In the genomic region with DNA sequence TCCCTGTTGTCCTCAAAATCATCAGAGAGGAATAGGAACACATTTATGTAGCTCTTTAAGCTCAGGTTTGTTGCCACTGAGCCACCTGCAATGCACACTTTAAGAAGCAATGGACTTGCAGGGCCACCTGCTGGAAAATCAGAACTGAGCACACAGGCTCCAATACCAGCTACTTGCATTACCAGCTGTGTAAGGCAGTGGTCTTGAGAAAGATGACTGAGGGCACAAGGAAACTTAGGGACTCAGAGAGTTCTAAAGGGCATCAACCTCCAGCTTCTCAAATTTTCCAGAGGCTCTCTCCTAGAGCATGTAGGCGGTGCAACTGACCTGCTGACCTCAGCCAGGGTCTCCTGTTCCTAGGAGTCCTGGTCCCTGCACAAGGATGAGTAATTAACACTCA, we compare ENCODE assay signal across 8 cellular contexts. TPM values are rescaled to one million over a fixed set of nuclear protein-coding genes. Genes with fewer than 3 reads are reported as not detected.
DNase-seq lines count a peak whose midpoint lies in the region; ATAC-seq and TF ChIP-seq lines count a peak whose summit lies in the region.

No MANE protein-coding gene starts in this region.

- in situ Hi-C loops in IMR-90 (cut with MboI; ENCODE audit: low sequenced_read_pairs) = no loop called here
- in situ Hi-C loops in Panc1 (cut with HindIII; ENCODE audit: low pct_unique_long_range_greater_than_20kb, low sequenced_read_pairs) = no loop called here

- peaks cover 2% of the 10 kb centered on the region; the same call in 1 of the 2 replicates for H3K27me3 ChIP-seq in IMR-90 (ENCODE audit: control insufficient read depth, insufficient read depth, low read length)
- peaks cover 2% of the 10 kb centered on the region; the same call in 1 of the 2 replicates for H3K27me3 ChIP-seq in Panc1 (ENCODE audit: control insufficient read depth, insufficient read depth, low read length)

- H3K14ac ChIP-seq in IMR-90 (replicated peaks; ENCODE audit: low read depth, low read length) = no peak overlapping the region

- no peak overlapping the region for H3K4ac ChIP-seq in IMR-90 (ENCODE audit: low read depth, low read length)

- H4K20me1 ChIP-seq in IMR-90 (ENCODE audit: insufficient read depth, low read length) = no peaks in the 10 kb centered on the region

- H3K4me1 ChIP-seq in IMR-90 (ENCODE audit: control insufficient read depth, insufficient read depth, low read length) = peaks cover 5% of the 10 kb centered on the region; the same call in 1 of the 2 replicates
- peaks cover 19% of the 10 kb centered on the region for H3K4me1 ChIP-seq in Panc1 (ENCODE audit: control insufficient read depth, insufficient read depth, low read length)

- H3K79me1 ChIP-seq in IMR-90 (ENCODE audit: low read depth in 1 of 2, low read length in 2 of 2) = peaks cover 16 to 20% of the 10 kb centered on the region in 2 experiments

- no peak overlapping the region for H3K4me2 ChIP-seq in IMR-90 (ENCODE audit: low read depth, low read length)

- DNase-seq in A172 (ENCODE audit: low spot score) = peak; percentile 22
- peak; percentile 55 for DNase-seq in IMR-90
- DNase-seq in Panc1 (ENCODE audit: low read depth, low spot score) = peak; percentile 62
- DNase-seq in activated naive CD4-positive, alpha-beta T cell treated with anti-CD3 and anti-CD28 coated beads, Interleukin-2, amount 50 U/mL, for 16 hours = peak; percentile 49
- peak; percentile 52 for DNase-seq in inferior parietal cortex (ENCODE audit: extremely low spot score)
- peak; percentile 36 for DNase-seq in stimulated activated CD8-positive, alpha-beta memory T cell treated with anti-CD3 and anti-CD28 coated beads, Interleukin-12 subunit alpha, Interleukin-12 subunit beta, amount 100 ng/mL, for 1 hour (ENCODE audit: low read depth)
- no peak for DNase-seq in NCI-H1048 (lab: John Stamatoyannopoulos, UW)

- no peak overlapping the region for H4K91ac ChIP-seq in IMR-90 (ENCODE audit: insufficient read depth, low read depth, low read length)

- no peak overlapping the region for H3K23ac ChIP-seq in IMR-90 (ENCODE audit: low read depth, low read length)

- ATAC-seq in IMR-90 (ENCODE audit: low read depth) (no peak), Panc1 (peak; percentile 40)

- TF ChIP-seq CTCF in GM12874 (IDR thresholded peaks at IDR 0.05; ENCODE audit: insufficient read depth, low read depth, low read length) (peak; percentile 63), IMR-90 (conservative IDR thresholded peaks at IDR 0.05; ENCODE audit: low read depth, low read length) (peak; percentile 37), Panc1 (IDR thresholded peaks at IDR 0.05) (peak; percentile 96)

- H3K9me1 ChIP-seq in IMR-90 (ENCODE audit: insufficient read depth, low read length) = peaks cover 4% of the 10 kb centered on the region; the same call in 1 of the 2 replicates

- H3K27ac ChIP-seq in IMR-90 (ENCODE audit: insufficient read depth, low read length) (no peak overlapping the region), Panc1 (ENCODE audit: low read length) (no peak overlapping the region)

- peaks cover 3% of the 10 kb centered on the region; the same call in 1 of the 2 replicates for H3K9me3 ChIP-seq in IMR-90 (ENCODE audit: control insufficient read depth, insufficient read depth, low read length)
- no peaks in the 10 kb centered on the region for H3K9me3 ChIP-seq in Panc1 (ENCODE audit: control insufficient read depth, insufficient read depth, low read depth, low read length)

- H3K56ac ChIP-seq in IMR-90 (ENCODE audit: extremely low read depth, insufficient read depth, low read length) = no peak overlapping the region

- TF ChIP-seq RAD21 in IMR-90 (IDR thresholded peaks at IDR 0.05; ENCODE audit: low read length) = peak; percentile 45

- WGBS in IMR-90 (ENCODE audit: extremely low coverage in 2 of 2, insufficient read length in 1 of 2), 2 experiments = no CpG with 5 or more reads among the region's 1 CpG

- TF ChIP-seq POLR2A in IMR-90 (IDR thresholded peaks at IDR 0.05; ENCODE audit: low read depth, low read length) = no peak

- no peak overlapping the region for H2BK120ac ChIP-seq in IMR-90 (ENCODE audit: low read depth, low read length)

- H3K36me3 ChIP-seq in IMR-90 (ENCODE audit: control insufficient read depth, insufficient read depth, low read length) (0 out of 2 replicates have a peak, but pooled peaks cover under 1% of the 10 kb centered on the region), Panc1 (ENCODE audit: control insufficient read depth, insufficient read depth, low read length) (no peaks in the 10 kb centered on the region)

- H2AFZ ChIP-seq in IMR-90 (replicated peaks; ENCODE audit: low read length, poor library complexity) = peak overlapping the region; percentile 44

- H2BK15ac ChIP-seq in IMR-90 (ENCODE audit: low read depth, low read length) = no peak overlapping the region

- no peak overlapping the region for H3K4me3 ChIP-seq in IMR-90 (ENCODE audit: insufficient read depth, low read depth, low read length)
- H3K4me3 ChIP-seq in Panc1 (ENCODE audit: low read depth in 2 of 2, low read length in 2 of 2) = no peak overlapping the region

- CTCF ChIA-PET in IMR-90 (lab: Yijun Ruan, JAX) (interaction anchor here (0.7 to 1.6 kb wide), 4 partner anchors 11 to 146 kb away, joined by 3 to 20 read pairs (median 4); no protein-coding TSS in a partner anchor), Panc1 (lab: Charles Lee) (interaction anchor here (0.5 to 2.3 kb wide), 20 partner anchors 11 to 1159 kb away, joined by 3 to 74 read pairs (median 4); no protein-coding TSS in a partner anchor)

- no peak overlapping the region for H3K9ac ChIP-seq in IMR-90 (ENCODE audit: low read depth, low read length)

- intact Hi-C loops in IMR-90 (cut with micrococcal nuclease) = no loop called here
- intact Hi-C loops in Panc1 (cut with micrococcal nuclease; ENCODE audit: unreplicated experiment) = loop anchor here (1.0 kb wide), 2 partner anchors 140 to 297 kb away; no protein-coding TSS in a partner anchor

- H2BK20ac ChIP-seq in IMR-90 (ENCODE audit: low read depth, low read length) = no peak overlapping the region

- BruUV-seq in IMR-90 (replicated peaks; lab: Mats Ljungman, UMichigan) = no TSS peak
- no TSS peak for BruUV-seq in Panc1 (replicated peaks; lab: Mats Ljungman, UMichigan)

- dilution Hi-C loops in IMR-90 (cut with HindIII; ENCODE audit: low sequenced_read_pairs, unreplicated experiment) = no loop called here

- H2BK5ac ChIP-seq in IMR-90 (ENCODE audit: low read depth, low read length, poor library complexity, severe bottlenecking) = no peak overlapping the region

- no peak overlapping the region for H4K8ac ChIP-seq in IMR-90 (ENCODE audit: low read depth in 2 of 2, low read length in 2 of 2)

- no peak overlapping the region for H3K18ac ChIP-seq in IMR-90 (ENCODE audit: low read depth, low read length)

- POLR2A ChIA-PET in IMR-90 (lab: Charles Lee; ENCODE audit: unreplicated experiment) (no interaction called here), Panc1 (lab: Charles Lee) (no interaction called here)

- no peak overlapping the region for H2AK9ac ChIP-seq in IMR-90 (replicated peaks; ENCODE audit: low read depth, low read length, poor library complexity)

- H4K5ac ChIP-seq in IMR-90 (ENCODE audit: low read depth, low read length) = no peak overlapping the region

- no peak overlapping the region for H2AK5ac ChIP-seq in IMR-90 (ENCODE audit: low read depth, low read length)

TF ChIP-seq in IMR-90, 13 proteins besides CTCF, POLR2A, EP300 and RAD21:
- no peak for TF ChIP-seq MXI1 (IDR thresholded peaks at IDR 0.05; ENCODE audit: borderline replicate concordance, low read depth, low read length)
- TF ChIP-seq, protein P1, sequence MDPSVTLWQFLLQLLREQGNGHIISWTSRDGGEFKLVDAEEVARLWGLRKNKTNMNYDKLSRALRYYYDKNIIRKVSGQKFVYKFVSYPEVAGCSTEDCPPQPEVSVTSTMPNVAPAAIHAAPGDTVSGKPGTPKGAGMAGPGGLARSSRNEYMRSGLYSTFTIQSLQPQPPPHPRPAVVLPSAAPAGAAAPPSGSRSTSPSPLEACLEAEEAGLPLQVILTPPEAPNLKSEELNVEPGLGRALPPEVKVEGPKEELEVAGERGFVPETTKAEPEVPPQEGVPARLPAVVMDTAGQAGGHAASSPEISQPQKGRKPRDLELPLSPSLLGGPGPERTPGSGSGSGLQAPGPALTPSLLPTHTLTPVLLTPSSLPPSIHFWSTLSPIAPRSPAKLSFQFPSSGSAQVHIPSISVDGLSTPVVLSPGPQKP (IDR thresholded peaks at IDR 0.05; ENCODE audit: borderline replicate concordance, low read depth, low read length) = no peak
- TF ChIP-seq MAFK (IDR thresholded peaks at IDR 0.05; ENCODE audit: low read depth, low read length) = no peak
- TF ChIP-seq SMC3 (IDR thresholded peaks at IDR 0.05; ENCODE audit: low read depth, low read length) = 0 out of 2 replicates have a peak, but pooled peaks have one; percentile 25
- TF ChIP-seq RFX5 (IDR thresholded peaks at IDR 0.05; ENCODE audit: low read depth, low read length) = no peak
- TF ChIP-seq CEBPB (IDR thresholded peaks at IDR 0.05; ENCODE audit: low read depth, low read length) = no peak

RNA-seq across cellular contexts. Expression of a gene that starts 2.5 kb away (rescaled TPM):
- 48.9 and 59.9 TPM in 2 replicates for total RNA-seq in A172 (2014; rRNA removed; shearing (Covaris generic))
- 52.0 and 52.2 TPM in 2 replicates for total RNA-seq in IMR-90 (2012; rRNA removed)
- 59.7 and 67.9 TPM in 2 replicates for polyA plus RNA-seq in IMR-90 (2012; rRNA removed)
- 32.4 and 58.7 TPM in 2 replicates for polyA plus RNA-seq in IMR-90 (2012; cell fraction: cytosol; rRNA removed)
- polyA plus RNA-seq in IMR-90 (2012; cell fraction: nucleus; rRNA removed; ENCODE audit: low replicate concordance) = 30.9 and 48.2 TPM in 2 replicates
- 310 TPM for total RNA-seq in Panc1 (2021; ENCODE audit: unreplicated experiment)
- polyA plus RNA-seq in Panc1 (2012; ENCODE audit: insufficient read length) = 250 TPM

RNA-seq across cellular contexts. Expression of a gene that starts 36.6 kb away (rescaled TPM):
- 0.02 TPM in 1 of 2 replicates, not detected in the other for total RNA-seq in A172 (2014; rRNA removed; shearing (Covaris generic))
- not detected in 2 replicates for total RNA-seq in IMR-90 (2012; rRNA removed)
- not detected in 2 replicates for polyA plus RNA-seq in IMR-90 (2012; rRNA removed)
- polyA plus RNA-seq in IMR-90 (2012; cell fraction: cytosol; rRNA removed) = not detected in 2 replicates
- polyA plus RNA-seq in IMR-90 (2012; cell fraction: nucleus; rRNA removed; ENCODE audit: low replicate concordance) = not detected in 2 replicates
- total RNA-seq in Panc1 (2021; ENCODE audit: unreplicated experiment) = 0.26 TPM
- 0.86 TPM for polyA plus RNA-seq in Panc1 (2012; ENCODE audit: insufficient read length)

RNA-seq across cellular contexts. Expression of a gene that starts 40.6 kb away (rescaled TPM):
- total RNA-seq in A172 (2014; rRNA removed; shearing (Covaris generic)) = not detected in 2 replicates
- not detected in 2 replicates for total RNA-seq in IMR-90 (2012; rRNA removed)
- not detected in 2 replicates for polyA plus RNA-seq in IMR-90 (2012; rRNA removed)
- polyA plus RNA-seq in IMR-90 (2012; cell fraction: cytosol; rRNA removed) = not detected in 2 replicates
- 0.06 and 0.13 TPM in 2 replicates for polyA plus RNA-seq in IMR-90 (2012; cell fraction: nucleus; rRNA removed; ENCODE audit: low replicate concordance)
- total RNA-seq in Panc1 (2021; ENCODE audit: unreplicated experiment) = not detected
- polyA plus RNA-seq in Panc1 (2012; ENCODE audit: insufficient read length) = not detected

Comparison
In these comparisons a context has a peak if more than half of its experiments do, and no peak if none do; other contexts are left out.
1. CTCF ChIP-seq: peak in every context shown above with its lines; median percentile 96 in Panc1; 63 in GM12874; 37 in IMR-90.